ENCODE assay signal across 9 cellular contexts in genomic region chr10:67818323-67818722, GRCh38. TPM values are rescaled to one million over a fixed set of nuclear protein-coding genes. Genes with fewer than 3 reads are reported as not detected.
DNase-seq lines count a peak whose midpoint lies in the region; ATAC-seq and TF ChIP-seq lines count a peak whose summit lies in the region.
"Had no signal": no experiment of that assay in that cellular context is flagged by ENCODE, and none has a peak within 500 bp of the region (broad histone marks: within the 10 kb centered on the region; RNA-seq: fewer than 3 reads in every experiment).

No MANE protein-coding gene starts in this region.

- DNase-seq in NCI-H510A treated with DMSO at 0.1 percent for 48 hours (lab: John Stamatoyannopoulos, UW) (peak; percentile 38), NCI-H510A (lab: John Stamatoyannopoulos, UW) (no peak), NCI-H2196 (lab: John Stamatoyannopoulos, UW; ENCODE audit: unreplicated experiment) (peak; percentile 60), breast epithelium (ENCODE audit: low spot score in 2 of 2) (no peak), MG63 (no peak)
- no peak for DNase-seq in CD4-positive, alpha-beta memory T cell
- DNase-seq: retina had no signal

- H3K9me3 ChIP-seq in breast epithelium: no peaks in the 10 kb centered on the region
- no peaks in the 10 kb centered on the region for H3K9me3 ChIP-seq in CD4-positive, alpha-beta memory T cell (ENCODE audit: control insufficient read depth in 1 of 2, low read length in 2 of 2)
- no peaks in the 10 kb centered on the region; the same call in 1 of the 2 replicates for H3K9me3 ChIP-seq in MG63

- H3K27me3 ChIP-seq in breast epithelium (no peaks in the 10 kb centered on the region), MG63 (no peaks in the 10 kb centered on the region)
- no peaks in the 10 kb centered on the region for H3K27me3 ChIP-seq in CD4-positive, alpha-beta memory T cell (ENCODE audit: insufficient read depth, low read length)

- no peak for TF ChIP-seq POLR2A in breast epithelium (IDR thresholded peaks at IDR 0.05)

- POLR2A ChIA-PET in CD4-positive, alpha-beta memory T cell (lab: Charles Lee; ENCODE audit: partially characterized antibody): no interaction called here

- no peaks in the 10 kb centered on the region for H3K36me3 Mint-ChIP-seq in stimulated activated naive CD8-positive, alpha-beta T cell treated with anti-CD3 and anti-CD28 coated beads, Interleukin-15, Interleukin-2, amounts not matched to agents 100 ng/mL and 50 ng/mL, for 24 hours (ENCODE audit: low read depth)
- H3K36me3 Mint-ChIP-seq in CD4-positive, alpha-beta memory T cell: no peaks in the 10 kb centered on the region

- peak overlapping the region; percentile 8 for H3K27ac Mint-ChIP-seq in stimulated activated naive CD8-positive, alpha-beta T cell treated with anti-CD3 and anti-CD28 coated beads, Interleukin-15, Interleukin-2, amounts not matched to agents 100 ng/mL and 50 ng/mL, for 24 hours
- no peak overlapping the region for H3K27ac Mint-ChIP-seq in CD4-positive, alpha-beta memory T cell

- no peaks in the 10 kb centered on the region for H3K27me3 Mint-ChIP-seq in stimulated activated naive CD8-positive, alpha-beta T cell treated with anti-CD3 and anti-CD28 coated beads, Interleukin-15, Interleukin-2, amounts not matched to agents 100 ng/mL and 50 ng/mL, for 24 hours
- peaks cover 0 to 7% of the 10 kb centered on the region in 2 donors for H3K27me3 Mint-ChIP-seq in CD4-positive, alpha-beta memory T cell

- intact Hi-C loops in breast epithelium (cut with DNase I; ENCODE audit: low total_unique reads): no loop called here
- intact Hi-C loops in CD4-positive, alpha-beta memory T cell (cut with micrococcal nuclease): no loop called here

- no peak overlapping the region for H3K4me3 Mint-ChIP-seq in stimulated activated naive CD8-positive, alpha-beta T cell treated with anti-CD3 and anti-CD28 coated beads, Interleukin-15, Interleukin-2, amounts not matched to agents 100 ng/mL and 50 ng/mL, for 24 hours
- no peak overlapping the region for H3K4me3 Mint-ChIP-seq in CD4-positive, alpha-beta memory T cell

- no peak for ATAC-seq in HG03442 (IDR thresholded peaks at IDR 0.05; ENCODE audit: unreplicated experiment)

- no peak for TF ChIP-seq CTCF in breast epithelium (IDR thresholded peaks at IDR 0.05)

- no peaks in the 10 kb centered on the region for H3K36me3 ChIP-seq in breast epithelium
- no peaks in the 10 kb centered on the region for H3K36me3 ChIP-seq in CD4-positive, alpha-beta memory T cell (ENCODE audit: insufficient read depth, low read length)
- no peaks in the 10 kb centered on the region for H3K36me3 ChIP-seq in MG63

- peak overlapping the region; percentile 67 to 70 for H3K27ac ChIP-seq in breast epithelium
- no peak overlapping the region for H3K27ac ChIP-seq in CD4-positive, alpha-beta memory T cell (ENCODE audit: low read depth, low read length)

- H3K4me1 Mint-ChIP-seq in stimulated activated naive CD8-positive, alpha-beta T cell treated with anti-CD3 and anti-CD28 coated beads, Interleukin-15, Interleukin-2, amounts not matched to agents 100 ng/mL and 50 ng/mL, for 24 hours (ENCODE audit: low read depth): peaks cover 34% of the 10 kb centered on the region
- H3K4me1 Mint-ChIP-seq in CD4-positive, alpha-beta memory T cell: no peaks in the 10 kb centered on the region

- H3K4me1 ChIP-seq in breast epithelium: no peaks in the 10 kb centered on the region
- H3K4me1 ChIP-seq in CD4-positive, alpha-beta memory T cell (ENCODE audit: insufficient read depth, low read length): no peaks in the 10 kb centered on the region

- H3K4me3 ChIP-seq in breast epithelium: no peak overlapping the region
- no peak overlapping the region for H3K4me3 ChIP-seq in CD4-positive, alpha-beta memory T cell (ENCODE audit: low read length in 2 of 2)
- H3K4me3 ChIP-seq in MG63: no peak overlapping the region

- no peaks in the 10 kb centered on the region for H3K9me3 Mint-ChIP-seq in stimulated activated naive CD8-positive, alpha-beta T cell treated with anti-CD3 and anti-CD28 coated beads, Interleukin-15, Interleukin-2, amounts not matched to agents 100 ng/mL and 50 ng/mL, for 24 hours
- no peaks in the 10 kb centered on the region for H3K9me3 Mint-ChIP-seq in CD4-positive, alpha-beta memory T cell

- CTCF ChIA-PET in CD4-positive, alpha-beta memory T cell (lab: Charles Lee; ENCODE audit: partially characterized antibody): no interaction called here

RNA-seq across cellular contexts. Expression of gene DNAJC12, which starts 19.7 kb away (rescaled TPM):
- 10 to 100 TPM in 2 of 3 donors, under 1 TPM in 1; 0.96 to 49.8 (median 19.0) TPM for total RNA-seq in breast epithelium
- not detected for total RNA-seq in CD4-positive, alpha-beta memory T cell
- under 1 TPM in 1 of 2 donors, not detected in 1; 0.22 TPM for polyA plus RNA-seq in CD4-positive, alpha-beta memory T cell
- total RNA-seq in MG63 (2014; rRNA removed; shearing (Covaris generic); ENCODE audit: low replicate concordance): 0.69 TPM in 1 of 2 replicates, not detected in the other

Comparison
In these comparisons a context has a peak if more than half of its experiments do, and no peak if none do; other contexts are left out.
1. DNase-seq: peak in NCI-H510A treated with DMSO at 0.1 percent for 48 hours (single experiment) and NCI-H2196 (single experiment); none in NCI-H510A (single experiment), breast epithelium (0 of 2), CD4-positive, alpha-beta memory T cell (0 of 5) and MG63 (single experiment).